In the genomic region with DNA sequence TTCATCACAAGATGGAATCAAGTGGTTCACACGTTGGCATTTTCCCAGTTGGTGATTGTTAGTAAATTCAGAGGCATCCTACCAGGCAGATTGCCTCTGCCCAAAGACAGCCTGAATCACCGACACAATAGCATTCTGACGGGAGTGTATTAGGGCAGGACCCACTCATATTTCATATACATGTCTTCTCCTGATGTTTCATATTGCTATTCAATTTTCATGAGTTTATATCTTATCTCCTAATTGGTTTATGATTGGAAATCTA, we compare ENCODE assay signal across 26 cellular contexts. TPM values are rescaled to one million over a fixed set of nuclear protein-coding genes. Genes with fewer than 3 reads are reported as not detected.
"Had no signal": no experiment of that assay in that cellular context is flagged by ENCODE, and none has a peak within 500 bp of the region (broad histone marks: within the 10 kb centered on the region; RNA-seq: fewer than 3 reads in every experiment).

No MANE protein-coding gene starts in this region.

- H3K36me3 ChIP-seq: esophagus squamous epithelium, gastroesophageal sphincter, heart left ventricle, left lung, lower lobe of right lung had no signal

- H3K27me3 ChIP-seq: esophagus squamous epithelium, gastroesophageal sphincter, hepatocyte, left lung had no signal

- H3K27ac ChIP-seq: coronary artery, epithelial cell of prostate, esophagus squamous epithelium, foreskin keratinocyte, gastroesophageal sphincter, heart left ventricle, hepatocyte, left lung, lower lobe of right lung had no signal

- H3K9me3 ChIP-seq: esophagus squamous epithelium, gastroesophageal sphincter, heart left ventricle, left lung, lower lobe of right lung, mucosa of descending colon had no signal

- H3K4me1 ChIP-seq: esophagus squamous epithelium, foreskin keratinocyte, gastroesophageal sphincter, left lung had no signal

- DNase-seq: effector CD8-positive, alpha-beta T cell; effector memory CD8-positive, alpha-beta T cell; endodermal cell; erythroblast; esophagus squamous epithelium; foreskin keratinocyte; heart left ventricle; left cardiac atrium; left lung; left ventricle myocardium superior; lower lobe of right lung; mesenchymal stem cell; mucosa of descending colon had no signal

- ATAC-seq: effector memory CD8-positive, alpha-beta T cell; esophagus mucosa; foreskin keratinocyte; gastroesophageal sphincter; heart left ventricle; left cardiac atrium; left lung; left ventricle myocardium superior; lower lobe of right lung; mucosa of descending colon had no signal

- H3K4me3 ChIP-seq: coronary artery, esophagus squamous epithelium, gastroesophageal sphincter, heart left ventricle, hepatocyte, left lung, lower lobe of right lung, mucosa of descending colon had no signal

RNA-seq across cellular contexts. Expression of gene BMP10, which starts 14.5 kb away (rescaled TPM):
- total RNA-seq: cerebellum, dermis microvascular lymphatic vessel endothelial cell, endodermal cell, esophagus mucosa, esophagus squamous epithelium, fibroblast of lung, fibroblast of villous mesenchyme, foreskin keratinocyte, frontal cortex, kidney epithelial cell, left lung, lung microvascular endothelial cell, mesenteric fat pad had no signal
- polyA plus RNA-seq: fibroblast of lung, foreskin keratinocyte, heart left ventricle, hepatocyte had no signal
